Comparison of ENCODE assay signal across 10 cellular contexts in the genomic region with DNA sequence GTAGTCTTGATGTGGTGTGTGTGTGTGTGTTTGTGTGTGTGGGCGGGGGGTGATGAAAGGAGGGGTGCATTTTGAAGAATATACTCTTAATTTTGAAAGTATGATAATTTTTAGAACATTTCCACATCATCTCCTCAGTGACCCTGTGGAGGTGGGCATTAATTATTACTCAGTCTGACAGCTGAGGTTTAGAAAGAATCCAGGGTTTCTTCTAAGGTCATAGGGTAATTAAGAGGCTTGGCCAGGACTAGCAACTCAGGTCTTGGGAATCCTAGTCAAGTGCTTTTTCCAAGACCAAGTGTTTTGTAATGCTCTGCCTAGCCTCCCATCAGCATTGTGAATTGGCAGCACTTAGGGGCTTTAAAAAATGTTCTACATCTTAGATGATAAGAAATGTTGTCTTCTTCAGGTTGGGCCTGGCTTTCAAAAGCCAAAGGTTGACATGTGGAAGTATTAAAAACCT.
DNase-seq lines count a peak whose midpoint lies in the region; TF ChIP-seq lines count a peak whose summit lies in the region.
"Had no signal": no experiment of that assay in that cellular context is flagged by ENCODE, and none has a peak within 500 bp of the region (broad histone marks: within the 10 kb centered on the region; RNA-seq: fewer than 3 reads in every experiment).

No MANE protein-coding gene starts in this region.

- H3K27me3 ChIP-seq in SK-N-SH (ENCODE audit: insufficient read depth) (no peaks in the 10 kb centered on the region), SJCRH30 (no peaks in the 10 kb centered on the region)

- peak overlapping the region; percentile 94 to 95; a peak in 2 of 4 replicates for H3K27ac ChIP-seq in SK-N-SH (ENCODE audit: low read depth in 2 of 2, low read length in 1 of 2)
- H3K27ac ChIP-seq in SJCRH30 = no peak overlapping the region

- peaks cover 47% of the 10 kb centered on the region for H3K79me2 ChIP-seq in SK-N-SH (ENCODE audit: insufficient read depth)

- no peak overlapping the region for H2AFZ ChIP-seq in SK-N-SH (ENCODE audit: low read depth)

- H3K4me2 ChIP-seq in SK-N-SH = 0 out of 2 replicates have a peak overlapping the region, but pooled peaks have one; percentile 84

- DNase-seq in EH (ENCODE audit: low read depth) (peak; percentile 76), SK-N-SH (no peak), fibroblast of peridontal ligament (ENCODE audit: extremely low read depth) (peak; percentile 61), retinal pigment epithelial cell (ENCODE audit: low read depth) (peak; percentile 95), SJCRH30 (no peak), NCI-H748 treated with DMSO at 0.1 percent for 48 hours (lab: John Stamatoyannopoulos, UW) (no peak), NCI-H524 treated with DMSO at 0.1 percent for 48 hours (lab: John Stamatoyannopoulos, UW) (no peak)
- no peak for DNase-seq in stimulated activated CD4-positive, alpha-beta T cell treated with anti-CD3 and anti-CD28 coated beads, Interleukin-4, amount 100 ng/mL, for 24 hours
- DNase-seq: activated CD4-positive, alpha-beta T cell treated with anti-CD3 and anti-CD28 coated beads for 48 hours; KG1 had no signal

- no peak for TF ChIP-seq EP300 in SK-N-SH (IDR thresholded peaks at IDR 0.05; ENCODE audit: borderline replicate concordance in 1 of 2, low read depth in 1 of 2, low read length in 1 of 2)

- H3K9ac ChIP-seq in SK-N-SH = no peak overlapping the region

- POLR2A ChIA-PET in SK-N-SH (lab: Yijun Ruan, JAX) = no interaction called here

- CTCF ChIA-PET in SK-N-SH (lab: Yijun Ruan, JAX) = interaction anchor here (1.3 to 1.6 kb wide), 3 partner anchors 33 to 450 kb away, joined by 3 to 7 read pairs (median 4); no protein-coding TSS in a partner anchor

- peaks cover 34% of the 10 kb centered on the region for H3F3A ChIP-seq in SK-N-SH (replicated peaks; ENCODE audit: insufficient read depth)

- peaks cover 15 to 21% of the 10 kb centered on the region in 2 experiments for H3K4me1 ChIP-seq in SK-N-SH (ENCODE audit: control insufficient read depth in 1 of 2, insufficient read depth in 2 of 2, low read depth in 1 of 2, low read length in 1 of 2)
- H3K4me1 ChIP-seq in SJCRH30 = no peaks in the 10 kb centered on the region

- TF ChIP-seq RAD21 in SK-N-SH (IDR thresholded peaks at IDR 0.05; ENCODE audit: low read length) = no peak

- TF ChIP-seq CTCF in SK-N-SH (IDR thresholded peaks at IDR 0.05) (no peak), retinal pigment epithelial cell (conservative IDR thresholded peaks at IDR 0.05; ENCODE audit: low read depth, low read length) (no peak)

- no peaks in the 10 kb centered on the region for H3K9me2 ChIP-seq in SK-N-SH

- H3K36me3 ChIP-seq in SK-N-SH (replicated peaks in 1 of 2; ENCODE audit: control insufficient read depth in 1 of 2, insufficient read depth in 2 of 2, low read length in 1 of 2) (no peaks in the 10 kb centered on the region), SJCRH30 (peaks cover 17% of the 10 kb centered on the region; the same call in 1 of the 2 replicates)

- H3K9me3 ChIP-seq in SK-N-SH (no peaks in the 10 kb centered on the region), SJCRH30 (replicated peaks) (no peaks in the 10 kb centered on the region)

- WGBS in SK-N-SH (ENCODE audit: low lambda C conversion rate) = 95% methylated on average over 1 of the region's 1 CpG

- H3K4me3 ChIP-seq in SK-N-SH (ENCODE audit: low read depth in 2 of 2, low read length in 1 of 2) (no peak overlapping the region), retinal pigment epithelial cell (ENCODE audit: low read length) (peak overlapping the region; percentile 79), SJCRH30 (no peak overlapping the region)

- H4K20me1 ChIP-seq in SK-N-SH (ENCODE audit: insufficient read depth) = 0 out of 2 replicates have a peak, but pooled peaks cover 6% of the 10 kb centered on the region

TF ChIP-seq in SK-N-SH, 30 proteins besides CTCF, POLR2A, EP300 and RAD21:
- no peak for TF ChIP-seq FOXM1 (IDR thresholded peaks at IDR 0.05; ENCODE audit: low read depth)
- peak; percentile 28; the same call in 1 of the 2 replicates for TF ChIP-seq TCF12 (IDR thresholded peaks at IDR 0.05)
- no peak for TF ChIP-seq RXRA (IDR thresholded peaks at IDR 0.05; ENCODE audit: borderline replicate concordance, low read depth)
- TF ChIP-seq, protein P1, sequence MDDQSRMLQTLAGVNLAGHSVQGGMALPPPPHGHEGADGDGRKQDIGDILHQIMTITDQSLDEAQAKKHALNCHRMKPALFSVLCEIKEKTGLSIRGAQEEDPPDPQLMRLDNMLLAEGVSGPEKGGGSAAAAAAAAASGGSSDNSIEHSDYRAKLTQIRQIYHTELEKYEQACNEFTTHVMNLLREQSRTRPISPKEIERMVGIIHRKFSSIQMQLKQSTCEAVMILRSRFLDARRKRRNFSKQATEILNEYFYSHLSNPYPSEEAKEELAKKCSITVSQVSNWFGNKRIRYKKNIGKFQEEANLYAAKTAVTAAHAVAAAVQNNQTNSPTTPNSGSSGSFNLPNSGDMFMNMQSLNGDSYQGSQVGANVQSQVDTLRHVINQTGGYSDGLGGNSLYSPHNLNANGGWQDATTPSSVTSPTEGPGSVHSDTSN (IDR thresholded peaks at IDR 0.05) = peak; percentile 62; the same call in 1 of the 2 replicates
- TF ChIP-seq, protein P2, sequence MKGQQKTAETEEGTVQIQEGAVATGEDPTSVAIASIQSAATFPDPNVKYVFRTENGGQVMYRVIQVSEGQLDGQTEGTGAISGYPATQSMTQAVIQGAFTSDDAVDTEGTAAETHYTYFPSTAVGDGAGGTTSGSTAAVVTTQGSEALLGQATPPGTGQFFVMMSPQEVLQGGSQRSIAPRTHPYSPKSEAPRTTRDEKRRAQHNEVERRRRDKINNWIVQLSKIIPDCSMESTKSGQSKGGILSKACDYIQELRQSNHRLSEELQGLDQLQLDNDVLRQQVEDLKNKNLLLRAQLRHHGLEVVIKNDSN (IDR thresholded peaks at IDR 0.05; ENCODE audit: borderline replicate concordance, low read depth) = no peak

Comparison
In these comparisons a context has a peak if more than half of its experiments do, and no peak if none do; other contexts are left out.
1. DNase-seq: peak in EH (single experiment), fibroblast of peridontal ligament (single experiment) and retinal pigment epithelial cell (single experiment); none in SK-N-SH (single experiment), stimulated activated CD4-positive, alpha-beta T cell treated with anti-CD3 and anti-CD28 coated beads, Interleukin-4, amount 100 ng/mL, for 24 hours (single experiment), SJCRH30 (0 of 2), NCI-H748 treated with DMSO at 0.1 percent for 48 hours (single experiment) and NCI-H524 treated with DMSO at 0.1 percent for 48 hours (single experiment).